8 cellular contexts compared by ENCODE assay signal in the genomic region with DNA sequence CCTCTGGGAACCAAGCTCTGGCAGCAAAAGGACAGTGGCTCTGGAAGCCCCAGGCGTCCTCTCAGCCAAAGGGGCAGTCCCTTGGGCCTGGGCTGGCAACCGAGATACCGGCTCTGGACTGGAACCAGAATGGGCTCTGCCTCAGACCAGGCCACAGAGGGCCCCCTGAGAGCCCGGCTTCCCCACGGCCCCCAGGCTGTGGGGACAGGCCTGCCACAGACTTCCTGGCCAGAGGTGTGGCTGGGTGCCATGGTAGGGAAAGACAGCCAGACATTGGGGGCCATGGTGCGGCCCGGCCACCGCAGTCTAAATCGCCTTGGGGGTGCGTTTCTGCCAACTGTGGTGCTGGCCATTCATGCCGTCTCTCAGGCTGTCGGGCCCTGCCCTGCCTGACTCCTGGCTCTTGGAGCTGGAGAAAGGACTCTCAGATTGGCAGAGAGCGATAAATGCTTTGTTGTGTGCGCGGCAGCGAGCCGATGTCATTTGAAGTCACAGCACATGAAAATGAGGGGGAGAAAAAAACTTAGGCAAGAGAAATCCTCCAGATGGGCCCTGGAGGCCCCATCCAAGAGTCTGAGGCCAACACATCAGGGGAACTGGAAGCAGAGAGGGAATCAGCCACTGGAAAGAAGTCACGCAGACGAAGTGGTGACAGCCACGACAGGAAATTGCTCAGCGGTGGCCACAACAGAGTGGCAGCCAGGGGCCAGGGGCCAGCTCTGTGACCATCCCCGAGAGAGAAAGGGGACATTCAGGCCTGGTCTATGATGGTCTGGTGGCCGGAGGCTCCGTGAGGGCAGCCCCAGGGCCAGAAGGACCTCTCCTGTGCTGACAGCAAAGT. TPM values are rescaled to one million over a fixed set of nuclear protein-coding genes. Genes with fewer than 3 reads are reported as not detected.
DNase-seq lines count a peak whose midpoint lies in the region; ATAC-seq and TF ChIP-seq lines count a peak whose summit lies in the region.

No MANE protein-coding gene starts in this region.

- H3K4me1 ChIP-seq in left ventricle myocardium inferior: peaks cover 94% of the 10 kb centered on the region

- no peak overlapping the region for H3K4me3 Mint-ChIP-seq in activated CD4-positive, alpha-beta memory T cell treated with anti-CD3 and anti-CD28 coated beads for 36 hours

- intact Hi-C loops in activated CD4-positive, alpha-beta memory T cell treated with anti-CD3 and anti-CD28 coated beads for 36 hours (cut with micrococcal nuclease): no loop called here
- intact Hi-C loops in left ventricle myocardium inferior (cut with micrococcal nuclease): no loop called here

- POLR2A ChIA-PET in activated CD4-positive, alpha-beta memory T cell treated with anti-CD3 and anti-CD28 coated beads for 36 hours (lab: Charles Lee): no interaction called here

- ATAC-seq in GM21529 (IDR thresholded peaks at IDR 0.05; ENCODE audit: unreplicated experiment): no peak
- ATAC-seq in HG02571 (IDR thresholded peaks at IDR 0.05; ENCODE audit: unreplicated experiment): no peak

- CTCF ChIA-PET in activated CD4-positive, alpha-beta memory T cell treated with anti-CD3 and anti-CD28 coated beads for 36 hours (lab: Charles Lee): interaction anchor here (3.3 kb wide), 1 partner anchor 27 kb away, joined by 21 read pairs; the partner anchor contains the start of genes CHAF1A and SH3GL1

- peak overlapping the region; percentile 94 for H3K27ac ChIP-seq in left ventricle myocardium inferior (replicated peaks)

- no peaks in the 10 kb centered on the region for H3K27me3 Mint-ChIP-seq in activated CD4-positive, alpha-beta memory T cell treated with anti-CD3 and anti-CD28 coated beads for 36 hours

- H3K36me3 ChIP-seq in left ventricle myocardium inferior: peaks cover 4% of the 10 kb centered on the region

- DNase-seq in GM04504 (ENCODE audit: low read depth): peak; percentile 65
- no peak for DNase-seq in activated CD4-positive, alpha-beta memory T cell treated with anti-CD3 and anti-CD28 coated beads for 36 hours
- DNase-seq in left ventricle myocardium inferior: peak; percentile 55
- DNase-seq in retina: peak; percentile 20
- no peak for DNase-seq in NCI-H1105 (lab: John Stamatoyannopoulos, UW)
- DNase-seq in NCI-H187 treated with DMSO at 0.1 percent for 48 hours (lab: John Stamatoyannopoulos, UW): no peak

- TF ChIP-seq CTCF in left ventricle myocardium inferior (IDR thresholded peaks at IDR 0.05; ENCODE audit: borderline replicate concordance): no peak

- peak overlapping the region; percentile 39 for H3K27ac Mint-ChIP-seq in activated CD4-positive, alpha-beta memory T cell treated with anti-CD3 and anti-CD28 coated beads for 36 hours

- no peaks in the 10 kb centered on the region for H3K9me3 Mint-ChIP-seq in activated CD4-positive, alpha-beta memory T cell treated with anti-CD3 and anti-CD28 coated beads for 36 hours

- H3K4me3 ChIP-seq in left ventricle myocardium inferior: peak overlapping the region; percentile 37

- H3K9me3 ChIP-seq in left ventricle myocardium inferior (replicated peaks): no peaks in the 10 kb centered on the region

- no peaks in the 10 kb centered on the region for H3K27me3 ChIP-seq in left ventricle myocardium inferior (ENCODE audit: low read depth)

- H3K4me1 Mint-ChIP-seq in activated CD4-positive, alpha-beta memory T cell treated with anti-CD3 and anti-CD28 coated beads for 36 hours (ENCODE audit: low read depth): peaks cover 64% of the 10 kb centered on the region

- no peaks in the 10 kb centered on the region for H3K36me3 Mint-ChIP-seq in activated CD4-positive, alpha-beta memory T cell treated with anti-CD3 and anti-CD28 coated beads for 36 hours

RNA-seq across cellular contexts. Expression of gene SH3GL1, which starts 26.5 kb away (rescaled TPM):
- 10 to 100 TPM; 38.1 to 42.0 TPM for total RNA-seq in activated CD4-positive, alpha-beta memory T cell treated with anti-CD3 and anti-CD28 coated beads for 36 hours
- total RNA-seq in left ventricle myocardium inferior: 18.6 TPM

RNA-seq across cellular contexts. Expression of gene CHAF1A, which starts 28.6 kb away (rescaled TPM):
- 10 to 100 TPM; 61.6 to 63.5 TPM for total RNA-seq in activated CD4-positive, alpha-beta memory T cell treated with anti-CD3 and anti-CD28 coated beads for 36 hours
- total RNA-seq in left ventricle myocardium inferior: 5.1 TPM

RNA-seq across cellular contexts. Expression of gene MPND, which starts 30.5 kb away (rescaled TPM):
- 10 to 100 TPM; 19.6 to 22.6 TPM for total RNA-seq in activated CD4-positive, alpha-beta memory T cell treated with anti-CD3 and anti-CD28 coated beads for 36 hours
- 19.2 TPM for total RNA-seq in left ventricle myocardium inferior

RNA-seq across cellular contexts. Expression of gene STAP2, which starts 35.2 kb away (rescaled TPM):
- total RNA-seq in activated CD4-positive, alpha-beta memory T cell treated with anti-CD3 and anti-CD28 coated beads for 36 hours: 1 to 10 TPM; 9.1 to 9.4 TPM
- 2.6 TPM for total RNA-seq in left ventricle myocardium inferior

Comparison
In these comparisons a context has a peak if more than half of its experiments do, and no peak if none do; other contexts are left out.
1. DNase-seq: peak in GM04504 (single experiment), left ventricle myocardium inferior (single experiment) and retina (single experiment); none in activated CD4-positive, alpha-beta memory T cell treated with anti-CD3 and anti-CD28 coated beads for 36 hours (single experiment), NCI-H1105 (single experiment) and NCI-H187 treated with DMSO at 0.1 percent for 48 hours (single experiment).
2. RNA of gene CHAF1A, which starts 28.6 kb away (total RNA-seq): 61.6 to 63.5 TPM in activated CD4-positive, alpha-beta memory T cell treated with anti-CD3 and anti-CD28 coated beads for 36 hours; 5.1 TPM in left ventricle myocardium inferior (single experiment); every median in the first group is over 10 times any median in the second.